In genomic region chr5:124274949-124275348, GRCh38 we compare ENCODE assay signal across 24 cellular contexts.
A peak's percentile ranks its signal among the peaks of the same experiment; 100 is the strongest.
DNase-seq lines count a peak whose midpoint lies in the region; ATAC-seq and TF ChIP-seq lines count a peak whose summit lies in the region.
"Had no signal": no experiment of that assay in that cellular context is flagged by ENCODE, and none has a peak within 500 bp of the region (broad histone marks: within the 10 kb centered on the region; RNA-seq: fewer than 3 reads in every experiment).

No MANE protein-coding gene starts in this region.

- H2BK12ac ChIP-seq in mesenchymal stem cell (ENCODE audit: low read length in 2 of 2), result no peak overlapping the region

- WGBS in mesenchymal stem cell, result no CpG with 5 or more reads among the region's 2 CpGs

- H3K4me1 ChIP-seq in mesenchymal stem cell (ENCODE audit: control insufficient read depth, insufficient read depth, low read depth, low read length), result peaks cover 2% of the 10 kb centered on the region
- H3K4me1 ChIP-seq: right lobe of liver, testis had no signal

- H2BK15ac ChIP-seq in mesenchymal stem cell (ENCODE audit: low read depth, poor library complexity, severe bottlenecking), result no peak overlapping the region

- H3K4me1 Mint-ChIP-seq in T-cell, result no peaks in the 10 kb centered on the region
- H3K4me1 Mint-ChIP-seq: activated CD4-positive, alpha-beta T cell treated with anti-CD3 and anti-CD28 coated beads, Interleukin-2, amount 10 ng/mL, durations not matched to agents 7 days and 5 days; CD8-positive, alpha-beta memory T cell; memory B cell; stimulated activated effector memory CD8-positive, alpha-beta T cell treated with anti-CD3 and anti-CD28 coated beads, Interleukin-12 subunit alpha, Interleukin-12 subunit beta, amount 100 ng/mL, for 72 hours; T-helper 17 cell had no signal

- no peaks in the 10 kb centered on the region for H3K79me1 ChIP-seq in mesenchymal stem cell (replicated peaks; ENCODE audit: low read length, poor library complexity, severe bottlenecking)

- no peak overlapping the region for H4K8ac ChIP-seq in mesenchymal stem cell (ENCODE audit: low read length)

- H3K9me3 Mint-ChIP-seq in T-cell, result peaks cover 0 to 3% (median 2%) of the 10 kb centered on the region in 3 donors
- H3K9me3 Mint-ChIP-seq: activated CD4-positive, alpha-beta T cell treated with anti-CD3 and anti-CD28 coated beads, Interleukin-2, amount 10 ng/mL, durations not matched to agents 7 days and 5 days; activated naive CD4-positive, alpha-beta T cell treated with anti-CD3 and anti-CD28 coated beads, Interleukin-2, amount 50 U/mL, for 72 hours; memory B cell had no signal

- H3K27me3 ChIP-seq in mesenchymal stem cell (ENCODE audit: control insufficient read depth in 1 of 2, insufficient read depth in 1 of 2, low read length in 2 of 2), result no peaks in the 10 kb centered on the region
- H3K27me3 ChIP-seq: hepatocyte, pancreas, right lobe of liver, testis had no signal

- no peak overlapping the region for H2AK5ac ChIP-seq in mesenchymal stem cell (ENCODE audit: low read length, severe bottlenecking)

- CTCF ChIA-PET in T-cell (lab: Charles Lee), result no interaction called here

- POLR2A ChIA-PET in T-cell (lab: Charles Lee), result no interaction called here

- H3K36me3 Mint-ChIP-seq in T-cell, result no peaks in the 10 kb centered on the region
- H3K36me3 Mint-ChIP-seq: activated naive CD4-positive, alpha-beta T cell treated with anti-CD3 and anti-CD28 coated beads, Interleukin-2, amount 50 U/mL, for 72 hours; CD8-positive, alpha-beta memory T cell; memory B cell; natural killer cell treated with Interleukin-12 subunit alpha and Interleukin-12 subunit beta and Interleukin-15 and Interleukin-18, amount 100 ng/mL, for 72 hours; stimulated activated effector memory CD8-positive, alpha-beta T cell treated with anti-CD3 and anti-CD28 coated beads, Interleukin-12 subunit alpha, Interleukin-12 subunit beta, amount 100 ng/mL, for 72 hours had no signal

- H3K27me3 Mint-ChIP-seq in T-cell, result no peaks in the 10 kb centered on the region
- H3K27me3 Mint-ChIP-seq: activated CD4-positive, alpha-beta T cell treated with anti-CD3 and anti-CD28 coated beads, Interleukin-2, amount 10 ng/mL, durations not matched to agents 7 days and 5 days; CD8-positive, alpha-beta memory T cell; memory B cell; T-helper 17 cell had no signal

- DNase-seq in Caki2 (ENCODE audit: low read depth) (peak; percentile 23), LHCN-M2 (ENCODE audit: low read depth) (peak; percentile 70), cardiac fibroblast (ENCODE audit: low read depth in 2 of 2) (peak; percentile 11 to 22), mesenchymal stem cell (peak; percentile 10), T-cell (no peak), midbrain (lab: John Stamatoyannopoulos, UW) (no peak)
- DNase-seq: activated CD4-positive, alpha-beta T cell treated with anti-CD3 and anti-CD28 coated beads, Interleukin-2, amount 10 ng/mL, durations not matched to agents 7 days and 5 days; CD8-positive, alpha-beta memory T cell; cortex of kidney; H7; islet precursor cell; NCI-H2171; pancreas; right lobe of liver; T-helper 17 cell; testis had no signal

- no peak overlapping the region for H3K4ac ChIP-seq in mesenchymal stem cell (ENCODE audit: low read depth in 1 of 2, low read length in 2 of 2)

- ATAC-seq in GM18517 (IDR thresholded peaks at IDR 0.05; ENCODE audit: unreplicated experiment) (no peak), HG02970 (IDR thresholded peaks at IDR 0.05; ENCODE audit: low FRiP score, unreplicated experiment) (no peak), T-cell (replicated peaks in 1 of 4) (no peak)
- ATAC-seq: activated naive CD4-positive, alpha-beta T cell treated with anti-CD3 and anti-CD28 coated beads, Interleukin-2, amount 50 U/mL, for 72 hours; HepG2; natural killer cell treated with Interleukin-12 subunit alpha and Interleukin-12 subunit beta and Interleukin-15 and Interleukin-18, amount 100 ng/mL, for 72 hours; right lobe of liver; stimulated activated effector memory CD8-positive, alpha-beta T cell treated with anti-CD3 and anti-CD28 coated beads, Interleukin-12 subunit alpha, Interleukin-12 subunit beta, amount 100 ng/mL, for 72 hours; T-helper 17 cell had no signal

- H2BK120ac ChIP-seq in mesenchymal stem cell (ENCODE audit: low read depth, low read length), result no peak overlapping the region

- in situ Hi-C loops in Caki2 (cut with HindIII; ENCODE audit: low pct_unique_long_range_greater_than_20kb, low sequenced_read_pairs), result no loop called here

- no peak overlapping the region for H3K9ac ChIP-seq in mesenchymal stem cell (ENCODE audit: low read length)

- no peak overlapping the region for H2AFZ ChIP-seq in mesenchymal stem cell (ENCODE audit: low read depth, low read length)
- H2AFZ ChIP-seq: hepatocyte had no signal

- H3K23ac ChIP-seq in mesenchymal stem cell (ENCODE audit: low read length in 2 of 2), result no peak overlapping the region

- no peak for TF ChIP-seq CTCF in cardiac fibroblast (IDR thresholded peaks at IDR 0.05; ENCODE audit: low read depth, low read length)

- no peak overlapping the region for H3K4me3 Mint-ChIP-seq in T-cell
- H3K4me3 Mint-ChIP-seq: activated CD4-positive, alpha-beta T cell treated with anti-CD3 and anti-CD28 coated beads, Interleukin-2, amount 10 ng/mL, durations not matched to agents 7 days and 5 days; CD8-positive, alpha-beta memory T cell; memory B cell; natural killer cell treated with Interleukin-12 subunit alpha and Interleukin-12 subunit beta and Interleukin-15 and Interleukin-18, amount 100 ng/mL, for 72 hours; stimulated activated effector memory CD8-positive, alpha-beta T cell treated with anti-CD3 and anti-CD28 coated beads, Interleukin-12 subunit alpha, Interleukin-12 subunit beta, amount 100 ng/mL, for 72 hours; T-helper 17 cell had no signal

- no peak overlapping the region for H3K27ac Mint-ChIP-seq in T-cell
- H3K27ac Mint-ChIP-seq: activated CD4-positive, alpha-beta T cell treated with anti-CD3 and anti-CD28 coated beads, Interleukin-2, amount 10 ng/mL, durations not matched to agents 7 days and 5 days; activated naive CD4-positive, alpha-beta T cell treated with anti-CD3 and anti-CD28 coated beads, Interleukin-2, amount 50 U/mL, for 72 hours; CD8-positive, alpha-beta memory T cell; memory B cell; natural killer cell treated with Interleukin-12 subunit alpha and Interleukin-12 subunit beta and Interleukin-15 and Interleukin-18, amount 100 ng/mL, for 72 hours; stimulated activated effector memory CD8-positive, alpha-beta T cell treated with anti-CD3 and anti-CD28 coated beads, Interleukin-12 subunit alpha, Interleukin-12 subunit beta, amount 100 ng/mL, for 72 hours; T-helper 17 cell had no signal

- H3K14ac ChIP-seq in mesenchymal stem cell (ENCODE audit: low read length in 2 of 2), result no peak overlapping the region

- no peak overlapping the region for H4K91ac ChIP-seq in mesenchymal stem cell (ENCODE audit: low read length)

- no peak overlapping the region for H3K4me3 ChIP-seq in cardiac fibroblast (replicated peaks in 1 of 2; ENCODE audit: low read depth in 2 of 2, low read length in 2 of 2)
- H3K4me3 ChIP-seq in mesenchymal stem cell (ENCODE audit: insufficient read depth in 1 of 2, low read depth in 1 of 2, low read length in 2 of 2), result no peak overlapping the region
- H3K4me3 ChIP-seq: hepatocyte, pancreas, right lobe of liver, testis had no signal

- peaks cover 4% of the 10 kb centered on the region for H3K9me3 ChIP-seq in mesenchymal stem cell (ENCODE audit: control insufficient read depth, low read length)
- H3K9me3 ChIP-seq: pancreas, right lobe of liver, testis had no signal

- H3K27ac ChIP-seq in mesenchymal stem cell (ENCODE audit: low read length, poor library complexity, severe bottlenecking), result no peak overlapping the region
- H3K27ac ChIP-seq: hepatocyte, pancreas, right lobe of liver, testis had no signal

- no peak overlapping the region for H3K18ac ChIP-seq in mesenchymal stem cell (ENCODE audit: low read depth in 1 of 2, low read length in 2 of 2)

- H3K36me3 ChIP-seq in mesenchymal stem cell (ENCODE audit: control insufficient read depth in 1 of 2, insufficient read depth in 2 of 2, low read depth in 1 of 2, low read length in 2 of 2), result no peaks in the 10 kb centered on the region
- H3K36me3 ChIP-seq: pancreas, right lobe of liver had no signal

- no peak overlapping the region for H3K4me2 ChIP-seq in mesenchymal stem cell (ENCODE audit: low read length, poor library complexity, severe bottlenecking)
- H3K4me2 ChIP-seq: hepatocyte had no signal

- no peak overlapping the region for H2BK5ac ChIP-seq in mesenchymal stem cell (ENCODE audit: low read depth, low read length, poor library complexity, severe bottlenecking)

Comparison
In these comparisons a context has a peak if more than half of its experiments do, and no peak if none do; other contexts are left out.
1. DNase-seq: peak in Caki2 (single experiment), LHCN-M2 (single experiment), cardiac fibroblast (2 of 2) and mesenchymal stem cell (single experiment); none in T-cell (0 of 34) and midbrain (single experiment).